In genomic region chr14:59356298-59356697, GRCh38 we compare ENCODE assay signal across 12 cellular contexts.
DNase-seq lines count a peak whose midpoint lies in the region; ATAC-seq lines count a peak whose summit lies in the region.
"Had no signal": no experiment of that assay in that cellular context is flagged by ENCODE, and none has a peak within 500 bp of the region (broad histone marks: within the 10 kb centered on the region; RNA-seq: fewer than 3 reads in every experiment).

No MANE protein-coding gene starts in this region.

- ATAC-seq in GM18868 (IDR thresholded peaks at IDR 0.05; ENCODE audit: unreplicated experiment) (peak; percentile 36), HG02678 (IDR thresholded peaks at IDR 0.05; ENCODE audit: unreplicated experiment) (peak; percentile 43)
- ATAC-seq: natural killer cell had no signal

- peak; percentile 63 for DNase-seq in NCI-H1105 (lab: John Stamatoyannopoulos, UW)
- peak; percentile 65 for DNase-seq in germinal center (ENCODE audit: low spot score)
- no peak for DNase-seq in NCI-H82 treated with DMSO at 0.1 percent for 48 hours (lab: John Stamatoyannopoulos, UW; ENCODE audit: unreplicated experiment)
- no peak for DNase-seq in NCI-H1092 (lab: John Stamatoyannopoulos, UW)
- no peak for DNase-seq in cerebellar nuclear complex (lab: John Stamatoyannopoulos, UW)
- no peak for DNase-seq in mesenteric fat pad (ENCODE audit: low spot score)
- DNase-seq: activated naive CD4-positive, alpha-beta T cell treated with anti-CD3 and anti-CD28 coated beads, Interleukin-2, amount 50 U/mL, for 16 hours; dorsolateral prefrontal cortex; natural killer cell; NCI-H1436 treated with DMSO at 0.1 percent for 48 hours had no signal

Comparison
In these comparisons a context has a peak if more than half of its experiments do, and no peak if none do; other contexts are left out.
1. DNase-seq: peak in NCI-H1105 (single experiment) and germinal center (single experiment); none in NCI-H82 treated with DMSO at 0.1 percent for 48 hours (single experiment), NCI-H1092 (single experiment), cerebellar nuclear complex (0 of 2) and mesenteric fat pad (single experiment).